Comparison of ENCODE assay signal across 17 cellular contexts in the genomic region with DNA sequence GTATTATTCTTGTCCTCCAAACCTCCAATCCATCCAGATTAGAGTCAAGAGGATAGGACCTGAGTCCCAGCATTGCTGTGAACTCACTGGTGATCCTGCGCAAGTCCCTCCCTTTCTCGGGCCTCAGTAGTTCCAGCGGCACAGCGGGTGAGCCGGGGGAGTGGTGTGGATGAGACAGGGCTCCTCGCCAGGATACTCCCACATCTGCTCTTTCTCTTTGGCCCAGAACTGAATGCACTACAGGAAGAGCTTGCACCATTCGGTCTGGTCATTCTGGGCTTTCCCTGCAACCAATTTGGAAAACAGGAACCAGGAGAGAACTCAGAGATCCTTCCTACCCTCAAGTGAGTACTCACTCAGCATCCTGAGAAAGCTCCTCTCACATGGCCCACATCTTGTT. TPM values are rescaled to one million over a fixed set of nuclear protein-coding genes. Genes with fewer than 3 reads are reported as not detected.
DNase-seq lines count a peak whose midpoint lies in the region; ATAC-seq, FAIRE-seq and TF ChIP-seq lines count a peak whose summit lies in the region.
"Had no signal": no experiment of that assay in that cellular context is flagged by ENCODE, and none has a peak within 500 bp of the region (broad histone marks: within the 10 kb centered on the region; RNA-seq: fewer than 3 reads in every experiment).

No MANE protein-coding gene starts in this region.

- peaks cover 2% of the 10 kb centered on the region for H3K36me3 ChIP-seq in H7 (replicated peaks; ENCODE audit: control insufficient read depth, insufficient read depth, low read length)
- H3K36me3 ChIP-seq in kidney (ENCODE audit: control insufficient read depth in 1 of 2, insufficient read depth in 2 of 2, low read length in 2 of 2), result peaks cover 70 to 82% of the 10 kb centered on the region in 2 donors
- H3K36me3 ChIP-seq in skeletal muscle tissue (ENCODE audit: control insufficient read depth in 3 of 3, insufficient read depth in 3 of 3, low read length in 3 of 3), result peaks cover 45 to 57% (median 45%) of the 10 kb centered on the region in 3 donors
- H3K36me3 ChIP-seq in PC-3 (ENCODE audit: low read depth, low read length), result peaks cover 27% of the 10 kb centered on the region

- H3K4me1 ChIP-seq in kidney (ENCODE audit: control insufficient read depth in 1 of 2, insufficient read depth in 1 of 2, low read depth in 1 of 2, low read length in 2 of 2) (peaks cover 31 to 32% of the 10 kb centered on the region in 2 donors), skeletal muscle tissue (ENCODE audit: control insufficient read depth in 3 of 3, insufficient read depth in 3 of 3, low read length in 3 of 3) (peaks cover 88 to 89% (median 89%) of the 10 kb centered on the region in 3 donors), PC-3 (ENCODE audit: insufficient read depth, low read length) (peaks cover 31% of the 10 kb centered on the region)

- H3K27ac ChIP-seq in kidney (ENCODE audit: low read depth in 2 of 2, low read length in 2 of 2), result peak overlapping the region; percentile 96 to 98
- peak overlapping the region; percentile 87 for H3K27ac ChIP-seq in skeletal muscle tissue (ENCODE audit: low read depth, low read length)
- no peak overlapping the region for H3K27ac ChIP-seq in PC-3 (ENCODE audit: low read length)
- H3K27ac ChIP-seq: SK-N-MC had no signal

- H3K27ac Mint-ChIP-seq in activated T-helper 1 cell treated with anti-CD3 and anti-CD28 coated beads, Interleukin-12 subunit alpha, Interleukin-12 subunit beta, Interleukin-2, Interleukin-4 antibody, amounts not matched to agents 30 ng/mL and 10 ng/mL and 1 ng/mL, durations not matched to agents 14 hours and 24 hours and 36 hours, result no peak overlapping the region

- no peak for FAIRE-seq in kidney (lab: Jason Lieb, UNC)
- FAIRE-seq: astrocyte had no signal

- H3K4me3 ChIP-seq in H7 (ENCODE audit: insufficient read depth, low read depth, low read length), result no peak overlapping the region
- H3K4me3 ChIP-seq in choroid plexus epithelial cell (ENCODE audit: low read depth, low read length), result no peak overlapping the region
- peak overlapping the region; percentile 92 to 94 for H3K4me3 ChIP-seq in kidney (ENCODE audit: low read length in 2 of 2)
- H3K4me3 ChIP-seq in skeletal muscle tissue (ENCODE audit: low read length in 3 of 3), result no peak overlapping the region
- H3K4me3 ChIP-seq in PC-3 (ENCODE audit: low read length), result no peak overlapping the region
- H3K4me3 ChIP-seq: SK-N-MC had no signal

- no peaks in the 10 kb centered on the region for H3F3A ChIP-seq in PC-3 (ENCODE audit: low read length, unreplicated experiment)

- ATAC-seq in PC-3, result no peak

- CTCF ChIA-PET in PC-3 (lab: Charles Lee), result no interaction called here

- no peaks in the 10 kb centered on the region for H3K4me1 Mint-ChIP-seq in activated T-helper 1 cell treated with anti-CD3 and anti-CD28 coated beads, Interleukin-12 subunit alpha, Interleukin-12 subunit beta, Interleukin-2, Interleukin-4 antibody, amounts not matched to agents 30 ng/mL and 10 ng/mL and 1 ng/mL, durations not matched to agents 14 hours and 24 hours and 36 hours (ENCODE audit: low read depth)

- H3K36me3 Mint-ChIP-seq in activated T-helper 1 cell treated with anti-CD3 and anti-CD28 coated beads, Interleukin-12 subunit alpha, Interleukin-12 subunit beta, Interleukin-2, Interleukin-4 antibody, amounts not matched to agents 30 ng/mL and 10 ng/mL and 1 ng/mL, durations not matched to agents 14 hours and 24 hours and 36 hours (ENCODE audit: low read depth), result peaks cover 55% of the 10 kb centered on the region

- TF ChIP-seq CTCF in choroid plexus epithelial cell (conservative IDR thresholded peaks at IDR 0.05; ENCODE audit: low read depth, low read length) (no peak), kidney (IDR thresholded peaks at IDR 0.05; ENCODE audit: borderline replicate concordance, extremely low read depth, insufficient read depth) (no peak), PC-3 (conservative IDR thresholded peaks at IDR 0.05; ENCODE audit: low read depth, low read length) (no peak)

- no peaks in the 10 kb centered on the region for H3K79me2 ChIP-seq in PC-3 (ENCODE audit: low read length)

- H3K4me3 Mint-ChIP-seq in activated T-helper 1 cell treated with anti-CD3 and anti-CD28 coated beads, Interleukin-12 subunit alpha, Interleukin-12 subunit beta, Interleukin-2, Interleukin-4 antibody, amounts not matched to agents 30 ng/mL and 10 ng/mL and 1 ng/mL, durations not matched to agents 14 hours and 24 hours and 36 hours, result no peak overlapping the region
- H3K4me3 Mint-ChIP-seq: nephron progenitor cell had no signal

- no TSS peak for BruUV-seq in PC-3 (replicated peaks; lab: Mats Ljungman, UMichigan)

- H3K9me3 ChIP-seq in kidney (ENCODE audit: control insufficient read depth in 1 of 2, low read length in 2 of 2) (no peaks in the 10 kb centered on the region), skeletal muscle tissue (ENCODE audit: control insufficient read depth in 3 of 3, low read length in 3 of 3) (no peaks in the 10 kb centered on the region), PC-3 (ENCODE audit: low read length) (no peaks in the 10 kb centered on the region)

- peak; percentile 26 for DNase-seq in H7
- DNase-seq in choroid plexus epithelial cell (ENCODE audit: low read depth), result peak; percentile 30
- DNase-seq in kidney, result no peak
- no peak for DNase-seq in NCI-H128 (lab: John Stamatoyannopoulos, UW; ENCODE audit: unreplicated experiment)
- DNase-seq in NCI-H1092 (lab: John Stamatoyannopoulos, UW), result no peak
- no peak for DNase-seq in activated T-helper 1 cell treated with anti-CD3 and anti-CD28 coated beads, Interleukin-12 subunit alpha, Interleukin-12 subunit beta, Interleukin-2, Interleukin-4 antibody, amounts not matched to agents 30 ng/mL and 10 ng/mL and 1 ng/mL, durations not matched to agents 14 hours and 24 hours and 36 hours (ENCODE audit: low spot score)
- DNase-seq in PC-3, result no peak
- DNase-seq: COR-L47; GOT3; NCI-H187 treated with DMSO at 0.1 percent for 48 hours; NCI-H524; nephron progenitor cell; OCI-M1; stimulated activated CD4-positive, alpha-beta T cell treated with anti-CD3 and anti-CD28 coated beads, Interleukin-4, amount 100 ng/mL, for 1 hour had no signal

- H3K27me3 Mint-ChIP-seq in activated T-helper 1 cell treated with anti-CD3 and anti-CD28 coated beads, Interleukin-12 subunit alpha, Interleukin-12 subunit beta, Interleukin-2, Interleukin-4 antibody, amounts not matched to agents 30 ng/mL and 10 ng/mL and 1 ng/mL, durations not matched to agents 14 hours and 24 hours and 36 hours (ENCODE audit: insufficient read depth), result peaks cover 2% of the 10 kb centered on the region

- H3K27me3 ChIP-seq in H7 (ENCODE audit: control insufficient read depth, insufficient read depth, low read length) (peaks cover 3% of the 10 kb centered on the region), skeletal muscle tissue (ENCODE audit: control insufficient read depth in 3 of 3, insufficient read depth in 3 of 3, low read length in 3 of 3) (no peaks in the 10 kb centered on the region), PC-3 (ENCODE audit: low read length) (no peaks in the 10 kb centered on the region)

- POLR2A ChIA-PET in PC-3 (lab: Charles Lee; ENCODE audit: unreplicated experiment), result no interaction called here

- H3K9me2 ChIP-seq in PC-3 (replicated peaks; ENCODE audit: low read length), result no peaks in the 10 kb centered on the region

- no peaks in the 10 kb centered on the region for H4K20me1 ChIP-seq in PC-3 (ENCODE audit: low read length)

- intact Hi-C loops in kidney (cut with DNase I) (no loop called here), PC-3 (cut with micrococcal nuclease) (no loop called here)
- intact Hi-C loops in activated T-helper 1 cell treated with anti-CD3 and anti-CD28 coated beads, Interleukin-12 subunit alpha, Interleukin-12 subunit beta, Interleukin-2, Interleukin-4 antibody, amounts not matched to agents 30 ng/mL and 10 ng/mL and 1 ng/mL, durations not matched to agents 14 hours and 24 hours and 36 hours (cut with micrococcal nuclease), result no loop called here

- H3K4me2 ChIP-seq in PC-3 (ENCODE audit: low read length), result no peak overlapping the region

- no peaks in the 10 kb centered on the region for H3K9me3 Mint-ChIP-seq in activated T-helper 1 cell treated with anti-CD3 and anti-CD28 coated beads, Interleukin-12 subunit alpha, Interleukin-12 subunit beta, Interleukin-2, Interleukin-4 antibody, amounts not matched to agents 30 ng/mL and 10 ng/mL and 1 ng/mL, durations not matched to agents 14 hours and 24 hours and 36 hours
- H3K9me3 Mint-ChIP-seq: nephron progenitor cell had no signal

- H3K9ac ChIP-seq in kidney (ENCODE audit: low read length in 2 of 2), result peak overlapping the region; percentile 7 to 94
- H3K9ac ChIP-seq in skeletal muscle tissue (ENCODE audit: low read depth in 1 of 3, low read length in 3 of 3), result no peak overlapping the region
- H3K9ac ChIP-seq in PC-3 (ENCODE audit: low read length), result no peak overlapping the region

- H2AFZ ChIP-seq in PC-3 (ENCODE audit: low read length), result no peak overlapping the region

RNA-seq across cellular contexts. Expression of a gene that starts 6.3 kb away (rescaled TPM):
- 22.4 and 39.8 TPM in 2 replicates for total RNA-seq in H7 (2014; rRNA removed; shearing (Covaris generic))
- total RNA-seq in kidney (1,327 TPM), skeletal muscle tissue (33.4 TPM), PC-3 (2014; rRNA removed) (not detected in 2 replicates)
- 27,893 TPM for polyA plus RNA-seq in kidney (ENCODE audit: insufficient read depth, low read depth, low replicate concordance)
- total RNA-seq in activated T-helper 1 cell treated with anti-CD3 and anti-CD28 coated beads, Interleukin-12 subunit alpha, Interleukin-12 subunit beta, Interleukin-2, Interleukin-4 antibody, amounts not matched to agents 30 ng/mL and 10 ng/mL and 1 ng/mL, durations not matched to agents 14 hours and 24 hours and 36 hours, result not detected in 2 replicates

RNA-seq across cellular contexts. Expression of a gene that starts 54.2 kb away (rescaled TPM):
- 27.3 and 38.6 TPM in 2 replicates for total RNA-seq in H7 (2014; rRNA removed; shearing (Covaris generic))
- total RNA-seq in kidney (132 TPM), skeletal muscle tissue (42.8 TPM), PC-3 (2014; rRNA removed) (90.0 and 139 TPM in 2 replicates)
- polyA plus RNA-seq in kidney (ENCODE audit: insufficient read depth, low read depth, low replicate concordance), result 109 TPM
- total RNA-seq in activated T-helper 1 cell treated with anti-CD3 and anti-CD28 coated beads, Interleukin-12 subunit alpha, Interleukin-12 subunit beta, Interleukin-2, Interleukin-4 antibody, amounts not matched to agents 30 ng/mL and 10 ng/mL and 1 ng/mL, durations not matched to agents 14 hours and 24 hours and 36 hours, result 287 and 304 TPM in 2 replicates

Comparison
In these comparisons a context has a peak if more than half of its experiments do, and no peak if none do; other contexts are left out.
1. DNase-seq: peak in H7 (single experiment) and choroid plexus epithelial cell (single experiment); none in kidney (single experiment), NCI-H128 (single experiment), NCI-H1092 (single experiment), activated T-helper 1 cell treated with anti-CD3 and anti-CD28 coated beads, Interleukin-12 subunit alpha, Interleukin-12 subunit beta, Interleukin-2, Interleukin-4 antibody, amounts not matched to agents 30 ng/mL and 10 ng/mL and 1 ng/mL, durations not matched to agents 14 hours and 24 hours and 36 hours (single experiment) and PC-3 (single experiment).
2. H3K4me3 ChIP-seq: peak in kidney (2 of 2); none in H7 (single experiment), choroid plexus epithelial cell (single experiment), skeletal muscle tissue (0 of 3) and PC-3 (single experiment).
3. H3K9ac ChIP-seq: peak in kidney (2 of 2); none in skeletal muscle tissue (0 of 3) and PC-3 (single experiment).
4. RNA of a gene that starts 6.3 kb away (total RNA-seq): 1,327 TPM in kidney (single experiment); 22.4 to 39.8 TPM in H7, 33.4 TPM in skeletal muscle tissue (single experiment), not detected in activated T-helper 1 cell treated with anti-CD3 and anti-CD28 coated beads, Interleukin-12 subunit alpha, Interleukin-12 subunit beta, Interleukin-2, Interleukin-4 antibody, amounts not matched to agents 30 ng/mL and 10 ng/mL and 1 ng/mL, durations not matched to agents 14 hours and 24 hours and 36 hours and not detected in PC-3; every median in the first group is over 10 times any median in the second.